Comparison of ENCODE assay signal across 13 cellular contexts in genomic region chr5:132807163-132807838, GRCh38. TPM values are rescaled to one million over a fixed set of nuclear protein-coding genes. Genes with fewer than 3 reads are reported as not detected.
DNase-seq lines count a peak whose midpoint lies in the region; ATAC-seq, FAIRE-seq and TF ChIP-seq lines count a peak whose summit lies in the region.
"Had no signal": no experiment of that assay in that cellular context is flagged by ENCODE, and none has a peak within 500 bp of the region (broad histone marks: within the 10 kb centered on the region; RNA-seq: fewer than 3 reads in every experiment).

No MANE protein-coding gene starts in this region.

- H2BK15ac ChIP-seq in IMR-90 (ENCODE audit: low read depth, low read length), result no peak overlapping the region

- no peak overlapping the region for H2BK5ac ChIP-seq in IMR-90 (ENCODE audit: low read depth, low read length, poor library complexity, severe bottlenecking)

- no peak overlapping the region for H3K18ac ChIP-seq in IMR-90 (ENCODE audit: low read depth, low read length)

- no peak overlapping the region for H3K14ac ChIP-seq in IMR-90 (replicated peaks; ENCODE audit: low read depth, low read length)

- H3K56ac ChIP-seq in IMR-90 (ENCODE audit: extremely low read depth, insufficient read depth, low read length), result no peak overlapping the region

- BruUV-seq in IMR-90 (replicated peaks; lab: Mats Ljungman, UMichigan), result no TSS peak
- BruUV-seq in GM12878 (replicated peaks; lab: Mats Ljungman, UMichigan), result no TSS peak

- H3K9me2 ChIP-seq in MM.1S (replicated peaks; ENCODE audit: insufficient read depth, low read length), result no peaks in the 10 kb centered on the region

- H4K8ac ChIP-seq in IMR-90 (ENCODE audit: low read depth in 2 of 2, low read length in 2 of 2), result no peak overlapping the region

- H3K27me3 ChIP-seq in IMR-90 (ENCODE audit: control insufficient read depth, insufficient read depth, low read length) (peaks cover 28% of the 10 kb centered on the region), GM12878 (replicated peaks in 1 of 2; ENCODE audit: control insufficient read depth in 2 of 2, insufficient read depth in 2 of 2, low read length in 1 of 2) (peaks cover 0 to 4% of the 10 kb centered on the region in 2 experiments; a peak in 2 of 4 replicates), MM.1S (replicated peaks; ENCODE audit: insufficient read depth, low read length) (no peaks in the 10 kb centered on the region)

- H4K20me1 ChIP-seq in IMR-90 (ENCODE audit: insufficient read depth, low read length) (no peaks in the 10 kb centered on the region), GM12878 (ENCODE audit: control insufficient read depth, insufficient read depth) (no peaks in the 10 kb centered on the region), MM.1S (ENCODE audit: insufficient read depth, low read length) (no peaks in the 10 kb centered on the region)

- no peaks in the 10 kb centered on the region for H3K9me1 ChIP-seq in IMR-90 (ENCODE audit: insufficient read depth, low read length)

- H3K4me1 ChIP-seq in IMR-90 (ENCODE audit: control insufficient read depth, insufficient read depth, low read length) (no peaks in the 10 kb centered on the region), GM12878 (ENCODE audit: control insufficient read depth, insufficient read depth, low read length) (no peaks in the 10 kb centered on the region), MM.1S (ENCODE audit: low read length) (no peaks in the 10 kb centered on the region)

- H3K9me3 ChIP-seq in IMR-90 (ENCODE audit: control insufficient read depth, insufficient read depth, low read length) (no peaks in the 10 kb centered on the region), GM12878 (replicated peaks; ENCODE audit: control insufficient read depth, insufficient read depth, low read length) (no peaks in the 10 kb centered on the region; the same call in 2 of the 3 replicates), MM.1S (replicated peaks; ENCODE audit: insufficient read depth, low read length) (no peaks in the 10 kb centered on the region)

- H3K23ac ChIP-seq in IMR-90 (ENCODE audit: low read depth, low read length), result no peak overlapping the region

- no peak overlapping the region for H2AK9ac ChIP-seq in IMR-90 (replicated peaks; ENCODE audit: low read depth, low read length, poor library complexity)

- ATAC-seq in IMR-90 (ENCODE audit: low read depth), result peak; percentile 37; the same call in 1 of the 2 replicates
- ATAC-seq in GM12878, result peak; percentile 94
- no peak for ATAC-seq in HG03039 (IDR thresholded peaks at IDR 0.05; ENCODE audit: unreplicated experiment)

- SMC1A ChIA-PET in GM12878 (lab: Charles Lee; ENCODE audit: uncharacterized antibody, unreplicated experiment), result interaction anchor here (0.6 to 6.0 kb wide), 31 partner anchors 9 to 438 kb away, joined by 3 to 99 read pairs (median 3); partner anchors contain the start of genes SEPTIN8 and SLC22A5

- TF ChIP-seq CTCF in IMR-90 (conservative IDR thresholded peaks at IDR 0.05; ENCODE audit: low read depth, low read length) (0 out of 2 replicates have a peak, but pooled peaks have one; percentile 16), GM12878 (IDR thresholded peaks at IDR 0.05 in 2 of 3, conservative IDR thresholded peaks at IDR 0.05 in 1 of 3; ENCODE audit: control insufficient read depth in 2 of 3, extremely low read depth in 1 of 3, insufficient read depth in 1 of 3, low read depth in 3 of 3, low read length in 3 of 3) (peak; percentile 3 to 45 (median 36); a peak in 3 of 6 replicates), MM.1S (IDR thresholded peaks at IDR 0.05; ENCODE audit: low read length) (no peak)

- no peaks in the 10 kb centered on the region for H3K79me2 ChIP-seq in GM12878 (ENCODE audit: control insufficient read depth, insufficient read depth, low read length)
- H3K79me2 ChIP-seq in MM.1S (ENCODE audit: low read length), result no peaks in the 10 kb centered on the region

- H2AFZ ChIP-seq in IMR-90 (replicated peaks; ENCODE audit: low read length, poor library complexity) (no peak overlapping the region), GM12878 (ENCODE audit: control insufficient read depth, low read depth, low read length) (no peak overlapping the region), MM.1S (ENCODE audit: low read length) (no peak overlapping the region)

- intact Hi-C loops in IMR-90 (cut with micrococcal nuclease), result no loop called here
- intact Hi-C loops in GM12878 (cut with micrococcal nuclease; ENCODE audit: unreplicated experiment), result no loop called here

- H2AK5ac ChIP-seq in IMR-90 (ENCODE audit: low read depth, low read length), result no peak overlapping the region

- no peak overlapping the region for H3K9ac ChIP-seq in IMR-90 (ENCODE audit: low read depth, low read length)
- H3K9ac ChIP-seq in GM12878 (ENCODE audit: control insufficient read depth, insufficient read depth, low read length), result no peak overlapping the region
- H3K9ac ChIP-seq in MM.1S (ENCODE audit: low read length), result no peak overlapping the region

- H2BK20ac ChIP-seq in IMR-90 (ENCODE audit: low read depth, low read length), result no peak overlapping the region

- dilution Hi-C loops in IMR-90 (cut with HindIII; ENCODE audit: low sequenced_read_pairs, unreplicated experiment), result no loop called here

- no peaks in the 10 kb centered on the region for H3F3A ChIP-seq in MM.1S (ENCODE audit: insufficient read depth, low read length)

- FAIRE-seq in GM12878 (lab: Jason Lieb, UNC), result no peak
- FAIRE-seq: H54 had no signal

- CTCF ChIA-PET in IMR-90 (lab: Yijun Ruan, JAX), result interaction anchor here (0.9 to 1.6 kb wide), 5 partner anchors 9 to 22 kb away, joined by 3 to 8 read pairs (median 3); no protein-coding TSS in a partner anchor
- CTCF ChIA-PET in GM12878 (lab: Yijun Ruan, JAX), result interaction anchor here (0.6 to 9.0 kb wide), 26 partner anchors 10 to 280 kb away, joined by 3 to 159 read pairs (median 4); partner anchors contain the start of genes CCNI2, GDF9, KIF3A and SEPTIN8

- no peak for TF ChIP-seq RAD21 in IMR-90 (IDR thresholded peaks at IDR 0.05; ENCODE audit: low read length)
- no peak for TF ChIP-seq RAD21 in GM12878 (IDR thresholded peaks at IDR 0.05; ENCODE audit: insufficient read depth, low read depth, low read length)

- H3K4ac ChIP-seq in IMR-90 (ENCODE audit: low read depth, low read length), result no peak overlapping the region

- RAD21 ChIA-PET in GM12878 (lab: Charles Lee; ENCODE audit: unreplicated experiment), result interaction anchor here (0.6 to 6.5 kb wide), 18 partner anchors 10 to 438 kb away, joined by 3 to 106 read pairs (median 5); partner anchors contain the start of genes CCNI2, SEPTIN8 and SLC22A5

- H3K79me1 ChIP-seq in IMR-90 (ENCODE audit: low read depth in 1 of 2, low read length in 2 of 2), result no peaks in the 10 kb centered on the region

- no peak for TF ChIP-seq POLR2A in IMR-90 (IDR thresholded peaks at IDR 0.05; ENCODE audit: low read depth, low read length)
- TF ChIP-seq POLR2A in GM12878 (IDR thresholded peaks at IDR 0.05; ENCODE audit: low read depth, low read length), result no peak

- H4K5ac ChIP-seq in IMR-90 (ENCODE audit: low read depth, low read length), result no peak overlapping the region

- WGBS in IMR-90 (ENCODE audit: extremely low coverage in 2 of 2, insufficient read length in 1 of 2), 2 experiments, result 43% methylated on average over 3 of the region's 12 CpGs; no CpG with 5 or more reads in 1 of the 2 experiments
- WGBS in GM12878 (ENCODE audit: insufficient coverage, insufficient replicate concordance, low lambda C conversion rate, missing lambda C conversion rate), result 52% methylated on average over 12 of the region's 12 CpGs

- H3K4me2 ChIP-seq in IMR-90 (ENCODE audit: low read depth, low read length) (no peak overlapping the region), GM12878 (ENCODE audit: control insufficient read depth, insufficient read depth) (no peak overlapping the region), MM.1S (ENCODE audit: low read depth, low read length) (no peak overlapping the region)

- no peak overlapping the region for H4K91ac ChIP-seq in IMR-90 (ENCODE audit: insufficient read depth, low read depth, low read length)

- POLR2A ChIA-PET in IMR-90 (lab: Charles Lee; ENCODE audit: unreplicated experiment), result no interaction called here
- POLR2A ChIA-PET in GM12878 (lab: Charles Lee), result interaction anchor here (0.9 to 6.2 kb wide), 7 partner anchors 11 to 148 kb away, joined by 3 to 41 read pairs (median 5); no protein-coding TSS in a partner anchor

- DNase-seq in COLO668 (lab: John Stamatoyannopoulos, UW; ENCODE audit: unreplicated experiment), result peak; percentile 14
- no peak for DNase-seq in IMR-90
- peak; percentile 20 for DNase-seq in GM12878 (ENCODE audit: low read depth, low spot score)
- peak; percentile 87 for DNase-seq in mucosa of gallbladder (ENCODE audit: low spot score)
- no peak for DNase-seq in MM.1S
- no peak for DNase-seq in stimulated activated CD4-positive, alpha-beta T cell treated with anti-CD3 and anti-CD28 coated beads, Interleukin-4, amount 100 ng/mL, for 24 hours
- no peak for DNase-seq in NOMO-1 (lab: John Stamatoyannopoulos, UW; ENCODE audit: unreplicated experiment in 2 of 2)
- DNase-seq: GDM1, T-helper 9 cell had no signal

- H3K4me3 ChIP-seq in IMR-90 (ENCODE audit: insufficient read depth, low read depth, low read length) (no peak overlapping the region), GM12878 (no peak overlapping the region), MM.1S (ENCODE audit: low read length) (no peak overlapping the region)

- H2BK120ac ChIP-seq in IMR-90 (ENCODE audit: low read depth, low read length), result no peak overlapping the region

- in situ Hi-C loops in IMR-90 (cut with MboI; ENCODE audit: low sequenced_read_pairs), result no loop called here
- in situ Hi-C loops in GM12878 (cut with MboI), result no loop called here

- H3K27ac ChIP-seq in IMR-90 (ENCODE audit: insufficient read depth, low read length), result no peak overlapping the region
- no peak overlapping the region for H3K27ac ChIP-seq in GM12878 (ENCODE audit: control insufficient read depth, insufficient read depth)
- H3K27ac ChIP-seq in MM.1S (ENCODE audit: low read length), result no peak overlapping the region

- H3K36me3 ChIP-seq in IMR-90 (ENCODE audit: control insufficient read depth, insufficient read depth, low read length), result no peaks in the 10 kb centered on the region
- H3K36me3 ChIP-seq in GM12878 (ENCODE audit: control insufficient read depth in 2 of 2, insufficient read depth in 2 of 2, low read length in 1 of 2), result no peaks in the 10 kb centered on the region
- no peaks in the 10 kb centered on the region for H3K36me3 ChIP-seq in MM.1S (replicated peaks; ENCODE audit: insufficient read depth, low read length)

- TF ChIP-seq EP300 in GM12878 (IDR thresholded peaks at IDR 0.05; ENCODE audit: borderline replicate concordance in 1 of 2, control insufficient read depth in 1 of 2, low read depth in 2 of 2, low read length in 2 of 2), result peak; percentile 17 to 59; a peak in 2 of 4 replicates

RNA-seq across cellular contexts. Expression of gene SOWAHA, which starts 5.8 kb away (rescaled TPM):
- total RNA-seq in IMR-90 (2012; rRNA removed) (under 0.01 TPM in 1 of 2 replicates, not detected in the other), GM12878 (2014; rRNA removed) (0.05 TPM in 1 of 2 replicates, not detected in the other), GM12878 (2014; rRNA removed; fragmentation: Illumina TruSeq; extraction: Trizol) (0.04 TPM in 1 of 2 replicates, not detected in the other), GM12878 (2021) (0.10 TPM in 1 of 2 replicates, not detected in the other), mucosa of gallbladder (22.2 TPM)
- polyA plus RNA-seq in IMR-90 (2012; rRNA removed) (0.03 TPM in 1 of 2 replicates, not detected in the other), GM12878 (2011; rRNA removed) (0.37 TPM in 2 replicates), GM12878 (2014; fragmentation: Illumina TruSeq; extraction: Trizol) (0.04 and 0.10 TPM in 2 replicates), GM12878 (2014; fragmentation: Nextera tagmentation; extraction: Ambion mirVana) (under 1 TPM in 1 of 2 experiments, not detected in 1; 0.02 TPM), GM12878 (2014; rRNA removed) (0.05 TPM in 1 of 2 replicates, not detected in the other), GM12878 (2016; fragmentation: Nextera tagmentation; extraction: Ambion mirVana) (not detected)
- 0.02 and 0.04 TPM in 2 replicates for polyA plus RNA-seq in IMR-90 (2012; cell fraction: cytosol; rRNA removed)
- polyA plus RNA-seq in IMR-90 (2012; cell fraction: nucleus; rRNA removed; ENCODE audit: low replicate concordance), result 0.01 TPM in 1 of 2 replicates, not detected in the other
- total RNA-seq in GM12878 (2013; cell fraction: nucleolus; rRNA removed), result 0.22 and 0.35 TPM in 2 replicates
- not detected for polyA plus RNA-seq in GM12878 (2011; ENCODE audit: low read depth)
- 0.33 and 0.48 TPM in 2 replicates for polyA plus RNA-seq in GM12878 (2011; cell fraction: cytosol; rRNA removed)
- polyA plus RNA-seq in GM12878 (2011; cell fraction: nucleus; rRNA removed), result 0.34 and 0.63 TPM in 2 replicates
- 0.04 and 0.13 TPM in 2 replicates for polyA plus RNA-seq in GM12878 (2012)
- polyA minus RNA-seq in GM12878 (2011; rRNA and poly(A)+ RNA removed), result 0.07 and 0.21 TPM in 2 replicates
- polyA minus RNA-seq in GM12878 (2011; cell fraction: cytosol; rRNA and poly(A)+ RNA removed), result not detected in 2 replicates
- polyA minus RNA-seq in GM12878 (2011; cell fraction: nucleus; rRNA and poly(A)+ RNA removed), result 0.19 and 0.36 TPM in 2 replicates
- total RNA-seq: lung microvascular endothelial cell, MCF 10A had no signal

RNA-seq across cellular contexts. Expression of gene SHROOM1, which starts 23.1 kb away (rescaled TPM):
- total RNA-seq in IMR-90 (2012; rRNA removed), result 1.4 and 2.5 TPM in 2 replicates
- 6.3 and 8.8 TPM in 2 replicates for polyA plus RNA-seq in IMR-90 (2012; rRNA removed)
- 4.1 and 9.0 TPM in 2 replicates for polyA plus RNA-seq in IMR-90 (2012; cell fraction: cytosol; rRNA removed)
- 28.6 and 53.5 TPM in 2 replicates for polyA plus RNA-seq in IMR-90 (2012; cell fraction: nucleus; rRNA removed; ENCODE audit: low replicate concordance)
- total RNA-seq in GM12878 (2013; cell fraction: nucleolus; rRNA removed), result 6.1 and 11.9 TPM in 2 replicates
- total RNA-seq in GM12878 (2014; rRNA removed), result 2.2 and 3.2 TPM in 2 replicates
- 0.94 and 1.3 TPM in 2 replicates for total RNA-seq in GM12878 (2014; rRNA removed; fragmentation: Illumina TruSeq; extraction: Trizol)
- total RNA-seq in GM12878 (2021), result 3.2 TPM in 2 replicates
- 0.83 TPM for polyA plus RNA-seq in GM12878 (2011; ENCODE audit: low read depth)
- polyA plus RNA-seq in GM12878 (2011; rRNA removed), result 3.2 and 3.5 TPM in 2 replicates
- 2.5 and 3.9 TPM in 2 replicates for polyA plus RNA-seq in GM12878 (2011; cell fraction: cytosol; rRNA removed)
- polyA plus RNA-seq in GM12878 (2011; cell fraction: nucleus; rRNA removed), result 12.5 and 15.7 TPM in 2 replicates
- 3.0 and 3.9 TPM in 2 replicates for polyA plus RNA-seq in GM12878 (2012)
- 0.52 and 1.7 TPM in 2 replicates for polyA plus RNA-seq in GM12878 (2014; fragmentation: Illumina TruSeq; extraction: Trizol)
- under 1 TPM; 0.05 to 0.31 TPM for polyA plus RNA-seq in GM12878 (2014; fragmentation: Nextera tagmentation; extraction: Ambion mirVana)
- polyA plus RNA-seq in GM12878 (2014; rRNA removed), result 2.8 and 3.9 TPM in 2 replicates
- under 1 TPM; 0.82 to 0.83 TPM for polyA plus RNA-seq in GM12878 (2016; fragmentation: Nextera tagmentation; extraction: Ambion mirVana)
- polyA minus RNA-seq in GM12878 (2011; rRNA and poly(A)+ RNA removed), result 2.8 and 7.9 TPM in 2 replicates
- polyA minus RNA-seq in GM12878 (2011; cell fraction: cytosol; rRNA and poly(A)+ RNA removed), result 0.80 and 2.1 TPM in 2 replicates
- polyA minus RNA-seq in GM12878 (2011; cell fraction: nucleus; rRNA and poly(A)+ RNA removed), result 4.2 and 5.3 TPM in 2 replicates
- total RNA-seq in mucosa of gallbladder, result 96.1 TPM

RNA-seq across cellular contexts. Expression of gene SEPTIN8, which starts 30.3 kb away (rescaled TPM):
- total RNA-seq in IMR-90 (2012; rRNA removed), result 60.5 and 67.2 TPM in 2 replicates
- polyA plus RNA-seq in IMR-90 (2012; rRNA removed), result 54.7 and 56.2 TPM in 2 replicates
- 20.4 and 38.7 TPM in 2 replicates for polyA plus RNA-seq in IMR-90 (2012; cell fraction: cytosol; rRNA removed)
- 131 and 144 TPM in 2 replicates for polyA plus RNA-seq in IMR-90 (2012; cell fraction: nucleus; rRNA removed; ENCODE audit: low replicate concordance)
- 67.8 and 78.8 TPM in 2 replicates for total RNA-seq in GM12878 (2013; cell fraction: nucleolus; rRNA removed)
- 31.0 and 35.7 TPM in 2 replicates for total RNA-seq in GM12878 (2014; rRNA removed)
- total RNA-seq in GM12878 (2014; rRNA removed; fragmentation: Illumina TruSeq; extraction: Trizol), result 26.5 and 27.8 TPM in 2 replicates
- 39.0 and 42.0 TPM in 2 replicates for total RNA-seq in GM12878 (2021)
- polyA plus RNA-seq in GM12878 (2011; ENCODE audit: low read depth), result 15.1 TPM
- 82.7 and 96.1 TPM in 2 replicates for polyA plus RNA-seq in GM12878 (2011; rRNA removed)
- 74.2 and 76.3 TPM in 2 replicates for polyA plus RNA-seq in GM12878 (2011; cell fraction: cytosol; rRNA removed)
- polyA plus RNA-seq in GM12878 (2011; cell fraction: nucleus; rRNA removed), result 197 and 245 TPM in 2 replicates
- polyA plus RNA-seq in GM12878 (2012), result 21.8 and 26.7 TPM in 2 replicates
- polyA plus RNA-seq in GM12878 (2014; fragmentation: Illumina TruSeq; extraction: Trizol), result 40.2 and 40.7 TPM in 2 replicates
- polyA plus RNA-seq in GM12878 (2014; fragmentation: Nextera tagmentation; extraction: Ambion mirVana), result 1 to 10 TPM; 6.1 to 7.6 TPM
- polyA plus RNA-seq in GM12878 (2014; rRNA removed), result 33.2 and 34.7 TPM in 2 replicates
- polyA plus RNA-seq in GM12878 (2016; fragmentation: Nextera tagmentation; extraction: Ambion mirVana), result 10 to 100 TPM; 21.8 to 21.9 TPM
- 59.2 and 75.0 TPM in 2 replicates for polyA minus RNA-seq in GM12878 (2011; rRNA and poly(A)+ RNA removed)
- 23.0 and 24.1 TPM in 2 replicates for polyA minus RNA-seq in GM12878 (2011; cell fraction: cytosol; rRNA and poly(A)+ RNA removed)
- 45.3 and 49.8 TPM in 2 replicates for polyA minus RNA-seq in GM12878 (2011; cell fraction: nucleus; rRNA and poly(A)+ RNA removed)
- total RNA-seq in mucosa of gallbladder, result 63.9 TPM

RNA-seq across cellular contexts. Expression of gene GDF9, which starts 59.0 kb away (rescaled TPM):
- 0.18 and 0.28 TPM in 2 replicates for total RNA-seq in IMR-90 (2012; rRNA removed)
- 0.16 and 0.21 TPM in 2 replicates for polyA plus RNA-seq in IMR-90 (2012; rRNA removed)
- 0.01 and 0.02 TPM in 2 replicates for polyA plus RNA-seq in IMR-90 (2012; cell fraction: cytosol; rRNA removed)
- 0.14 and 0.57 TPM in 2 replicates for polyA plus RNA-seq in IMR-90 (2012; cell fraction: nucleus; rRNA removed; ENCODE audit: low replicate concordance)
- total RNA-seq in GM12878 (2013; cell fraction: nucleolus; rRNA removed), result 0.90 and 0.91 TPM in 2 replicates
- 0.16 and 0.28 TPM in 2 replicates for total RNA-seq in GM12878 (2014; rRNA removed)
- 0.23 and 0.54 TPM in 2 replicates for total RNA-seq in GM12878 (2014; rRNA removed; fragmentation: Illumina TruSeq; extraction: Trizol)
- 0.28 and 0.85 TPM in 2 replicates for total RNA-seq in GM12878 (2021)
- polyA plus RNA-seq in GM12878 (2011; ENCODE audit: low read depth), result 0.72 TPM
- 1.5 and 1.8 TPM in 2 replicates for polyA plus RNA-seq in GM12878 (2011; rRNA removed)
- 0.67 and 1.0 TPM in 2 replicates for polyA plus RNA-seq in GM12878 (2011; cell fraction: cytosol; rRNA removed)
- polyA plus RNA-seq in GM12878 (2011; cell fraction: nucleus; rRNA removed), result 1.5 and 2.7 TPM in 2 replicates
- polyA plus RNA-seq in GM12878 (2012), result 0.19 and 0.46 TPM in 2 replicates
- 0.53 and 1.1 TPM in 2 replicates for polyA plus RNA-seq in GM12878 (2014; fragmentation: Illumina TruSeq; extraction: Trizol)
- polyA plus RNA-seq in GM12878 (2014; fragmentation: Nextera tagmentation; extraction: Ambion mirVana), result under 1 TPM; 0.11 to 0.24 TPM
- polyA plus RNA-seq in GM12878 (2014; rRNA removed), result 0.24 and 0.59 TPM in 2 replicates
- polyA plus RNA-seq in GM12878 (2016; fragmentation: Nextera tagmentation; extraction: Ambion mirVana), result under 1 TPM; 0.28 to 0.39 TPM
- 0.37 and 0.46 TPM in 2 replicates for polyA minus RNA-seq in GM12878 (2011; rRNA and poly(A)+ RNA removed)
- polyA minus RNA-seq in GM12878 (2011; cell fraction: cytosol; rRNA and poly(A)+ RNA removed), result not detected in 2 replicates
- 0.57 and 0.73 TPM in 2 replicates for polyA minus RNA-seq in GM12878 (2011; cell fraction: nucleus; rRNA and poly(A)+ RNA removed)
- total RNA-seq in mucosa of gallbladder, result 0.09 TPM
- total RNA-seq: lung microvascular endothelial cell had no signal

RNA-seq across cellular contexts. Expression of gene UQCRQ, which starts 59.1 kb away (rescaled TPM):
- 69.7 and 73.7 TPM in 2 replicates for total RNA-seq in IMR-90 (2012; rRNA removed)
- polyA plus RNA-seq in IMR-90 (2012; rRNA removed), result 292 and 406 TPM in 2 replicates
- 213 and 412 TPM in 2 replicates for polyA plus RNA-seq in IMR-90 (2012; cell fraction: cytosol; rRNA removed)
- polyA plus RNA-seq in IMR-90 (2012; cell fraction: nucleus; rRNA removed; ENCODE audit: low replicate concordance), result 72.8 and 108 TPM in 2 replicates
- 67.8 and 97.5 TPM in 2 replicates for total RNA-seq in GM12878 (2013; cell fraction: nucleolus; rRNA removed)
- 184 and 208 TPM in 2 replicates for total RNA-seq in GM12878 (2014; rRNA removed)
- total RNA-seq in GM12878 (2014; rRNA removed; fragmentation: Illumina TruSeq; extraction: Trizol), result 191 and 195 TPM in 2 replicates
- 443 and 445 TPM in 2 replicates for total RNA-seq in GM12878 (2021)
- 140 TPM for polyA plus RNA-seq in GM12878 (2011; ENCODE audit: low read depth)
- 280 and 326 TPM in 2 replicates for polyA plus RNA-seq in GM12878 (2011; rRNA removed)
- 224 and 316 TPM in 2 replicates for polyA plus RNA-seq in GM12878 (2011; cell fraction: cytosol; rRNA removed)
- 134 and 141 TPM in 2 replicates for polyA plus RNA-seq in GM12878 (2011; cell fraction: nucleus; rRNA removed)
- polyA plus RNA-seq in GM12878 (2012), result 262 and 293 TPM in 2 replicates
- polyA plus RNA-seq in GM12878 (2014; fragmentation: Illumina TruSeq; extraction: Trizol), result 67.9 and 121 TPM in 2 replicates
- polyA plus RNA-seq in GM12878 (2014; fragmentation: Nextera tagmentation; extraction: Ambion mirVana), result 1,000 to 10,000 TPM; 1,403 to 1,579 TPM
- polyA plus RNA-seq in GM12878 (2014; rRNA removed), result 289 and 374 TPM in 2 replicates
- polyA plus RNA-seq in GM12878 (2016; fragmentation: Nextera tagmentation; extraction: Ambion mirVana), result 1,000 to 10,000 TPM; 1,478 to 1,559 TPM
- polyA minus RNA-seq in GM12878 (2011; rRNA and poly(A)+ RNA removed), result 32.3 and 39.3 TPM in 2 replicates
- 24.4 and 32.2 TPM in 2 replicates for polyA minus RNA-seq in GM12878 (2011; cell fraction: cytosol; rRNA and poly(A)+ RNA removed)
- 34.0 and 45.0 TPM in 2 replicates for polyA minus RNA-seq in GM12878 (2011; cell fraction: nucleus; rRNA and poly(A)+ RNA removed)
- total RNA-seq in mucosa of gallbladder, result 625 TPM

Comparison
In these comparisons a context has a peak if more than half of its experiments do, and no peak if none do; other contexts are left out.
1. DNase-seq: peak in COLO668 (single experiment), GM12878 (single experiment) and mucosa of gallbladder (single experiment); none in IMR-90 (single experiment), MM.1S (single experiment), stimulated activated CD4-positive, alpha-beta T cell treated with anti-CD3 and anti-CD28 coated beads, Interleukin-4, amount 100 ng/mL, for 24 hours (single experiment) and NOMO-1 (0 of 2).
2. RNA of gene SOWAHA, which starts 5.8 kb away (total RNA-seq): 22.2 TPM in mucosa of gallbladder (single experiment); 0.04 to 0.35 TPM in GM12878 and under 0.01 TPM in IMR-90; every median in the first group is over 10 times any median in the second.